In the genomic region with DNA sequence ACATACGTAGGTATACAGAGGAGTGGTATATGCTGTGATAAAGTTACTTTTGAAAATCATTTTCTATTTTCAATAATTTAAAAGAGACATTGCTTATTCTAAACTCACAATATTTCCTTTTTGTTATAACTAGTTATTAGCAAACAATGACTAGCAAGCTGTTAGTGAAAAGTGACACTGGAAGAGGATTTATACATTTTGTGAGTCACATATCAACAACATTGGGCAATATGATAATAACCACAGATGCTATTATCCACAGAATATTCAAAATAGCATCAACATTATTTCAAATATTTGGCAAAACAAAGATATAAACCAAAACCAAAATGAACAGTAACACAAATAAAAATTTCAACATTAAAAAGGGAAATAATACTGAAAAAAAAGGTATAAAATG, we compare ENCODE assay signal across 28 cellular contexts.
"Had no signal": no experiment of that assay in that cellular context is flagged by ENCODE, and none has a peak within 500 bp of the region (broad histone marks: within the 10 kb centered on the region; RNA-seq: fewer than 3 reads in every experiment).

No MANE protein-coding gene starts in this region.

- ATAC-seq: activated naive CD8-positive, alpha-beta T cell treated with anti-CD3 and anti-CD28 coated beads, Interleukin-2, amount 50 U/mL, for 24 hours; activated T-helper 17 cell treated with anti-CD3 and anti-CD28 coated beads, Interleukin-2, amount 50 U/mL, for 72 hours; natural killer cell; right cardiac atrium; upper lobe of right lung had no signal

- H3K27me3 ChIP-seq: cardiac muscle cell, colonic mucosa, dorsolateral prefrontal cortex, spleen, suprapubic skin, tibial artery, upper lobe of right lung had no signal

- H3K4me3 ChIP-seq: cardiac muscle cell, colonic mucosa, dorsolateral prefrontal cortex, spleen, suprapubic skin, tibial artery, upper lobe of right lung had no signal

- FAIRE-seq: kidney had no signal

- H3K4me1 ChIP-seq: colonic mucosa, spleen, suprapubic skin, tibial artery, upper lobe of right lung had no signal

- DNase-seq: activated CD4-positive, alpha-beta memory T cell treated with anti-CD3 and anti-CD28 coated beads for 36 hours; activated CD4-positive, alpha-beta T cell treated with anti-CD3 and anti-CD28 coated beads, Interleukin-2, amount 10 ng/mL, durations not matched to agents 24 days and 14 days; activated CD4-positive, CD25-positive, alpha-beta regulatory T cell treated with anti-CD3 and anti-CD28 coated beads, Interleukin-2, amount 50 U/mL, for 72 hours; activated CD8-positive, alpha-beta memory T cell treated with anti-CD3 and anti-CD28 coated beads, Interleukin-2, amount 50 U/mL, for 48 hours; activated gamma-delta T cell treated with Interleukin-2 at 50 U/mL for 16 hours; activated naive CD8-positive, alpha-beta T cell treated with anti-CD3 and anti-CD28 coated beads, Interleukin-2, amount 50 U/mL, for 24 hours; activated T-cell treated with anti-CD3 and anti-CD28 coated beads, Interleukin-2, amount 50 U/mL, for 24 hours; cerebellar nuclear complex; colonic mucosa; dorsolateral prefrontal cortex; effector memory CD4-positive, alpha-beta T cell; erythroblast; head of caudate nucleus; hippocampal formation; kidney; natural killer cell; posterior cingulate gyrus; right cardiac atrium; spleen; stimulated activated naive CD4-positive, alpha-beta T cell; SW 1271; T1000; tibial artery; upper lobe of right lung; WERI-Rb-1 had no signal

- H3K9me3 ChIP-seq: colonic mucosa, spleen, suprapubic skin, tibial artery, upper lobe of right lung had no signal

- H3K27ac ChIP-seq: cardiac muscle cell, colonic mucosa, dorsolateral prefrontal cortex, spleen, suprapubic skin, tibial artery, upper lobe of right lung, WERI-Rb-1 had no signal

- H3K36me3 ChIP-seq: colonic mucosa had no signal
